In genomic region chr21:8427790-8428667, GRCh38 we compare ENCODE assay signal across 7 cellular contexts.
DNase-seq lines count a peak whose midpoint lies in the region; ATAC-seq, FAIRE-seq and TF ChIP-seq lines count a peak whose summit lies in the region.
"Not testable (repeated sequence)": the region's sequence is repeated elsewhere in the genome, so short reads cannot be mapped to it uniquely, and the experiment has no call there.

No MANE protein-coding gene starts in this region.

- intact Hi-C loops in IMR-90 (cut with micrococcal nuclease); K562 (cut with micrococcal nuclease); mucosa of descending colon (cut with DNase I, micrococcal nuclease): not testable (repeated sequence)

- H3K23ac ChIP-seq in IMR-90 (ENCODE audit: low read depth, low read length): not testable (repeated sequence)

- not testable (repeated sequence) for BruUV-seq in IMR-90 (replicated peaks; lab: Mats Ljungman, UMichigan); K562 (replicated peaks; lab: Mats Ljungman, UMichigan)

- not testable (repeated sequence) for H3K9ac ChIP-seq in IMR-90 (ENCODE audit: low read depth, low read length); K562 (ENCODE audit: insufficient read depth in 1 of 2, low read depth in 2 of 2, low read length in 2 of 2)

- WGBS in IMR-90 (ENCODE audit: extremely low coverage in 2 of 2, insufficient read length in 1 of 2), 2 experiments: no CpG with 5 or more reads among the region's 47 CpGs
- no CpG with 5 or more reads among the region's 47 CpGs for WGBS in K562 (ENCODE audit: insufficient coverage, low coverage, missing lambda C conversion rate)

- H3K9me1 ChIP-seq in IMR-90 (ENCODE audit: insufficient read depth, low read length); K562 (ENCODE audit: control insufficient read depth, insufficient read depth, low read length): not testable (repeated sequence)

- not testable (repeated sequence) for TF ChIP-seq EP300 in K562 (IDR thresholded peaks at IDR 0.05; ENCODE audit: low read length)

- H2BK5ac ChIP-seq in IMR-90 (ENCODE audit: low read depth, low read length, poor library complexity, severe bottlenecking): not testable (repeated sequence)

- H3K4me3 ChIP-seq in IMR-90 (ENCODE audit: insufficient read depth, low read depth, low read length); K562; mucosa of descending colon: not testable (repeated sequence)

- not testable (repeated sequence) for H3K27ac ChIP-seq in IMR-90 (ENCODE audit: insufficient read depth, low read length); K562 (ENCODE audit: extremely low read depth, low read depth, low read length)

- in situ Hi-C loops in IMR-90 (cut with MboI; ENCODE audit: low sequenced_read_pairs); K562 (cut with MboI): not testable (repeated sequence)

- not testable (repeated sequence) for H3K27me3 ChIP-seq in IMR-90 (ENCODE audit: control insufficient read depth, insufficient read depth, low read length); K562 (ENCODE audit: control insufficient read depth in 2 of 2, insufficient read depth in 2 of 2, low read length in 2 of 2)

- H2AFZ ChIP-seq in IMR-90 (replicated peaks; ENCODE audit: low read length, poor library complexity); K562 (ENCODE audit: low read depth, low read length): not testable (repeated sequence)

- H3K56ac ChIP-seq in IMR-90 (ENCODE audit: extremely low read depth, insufficient read depth, low read length): not testable (repeated sequence)

- H4K5ac ChIP-seq in IMR-90 (ENCODE audit: low read depth, low read length): not testable (repeated sequence)

- not testable (repeated sequence) for H2AK9ac ChIP-seq in IMR-90 (replicated peaks; ENCODE audit: low read depth, low read length, poor library complexity)

- H2BK15ac ChIP-seq in IMR-90 (ENCODE audit: low read depth, low read length): not testable (repeated sequence)

- ATAC-seq in GM18870 (IDR thresholded peaks at IDR 0.05; ENCODE audit: unreplicated experiment): peak; percentile 39
- peak; percentile 41 for ATAC-seq in GM21381 (IDR thresholded peaks at IDR 0.05; ENCODE audit: unreplicated experiment)
- peak; percentile 37 for ATAC-seq in HG02678 (IDR thresholded peaks at IDR 0.05; ENCODE audit: unreplicated experiment)
- ATAC-seq in HG03103 (IDR thresholded peaks at IDR 0.05; ENCODE audit: low read depth, unreplicated experiment): peak; percentile 32
- peak; percentile 48 for ATAC-seq in IMR-90 (ENCODE audit: low read depth)
- ATAC-seq in K562: peak; percentile 86
- ATAC-seq in mucosa of descending colon: peak; percentile 67

- TF ChIP-seq CTCF in IMR-90 (conservative IDR thresholded peaks at IDR 0.05; ENCODE audit: low read depth, low read length); K562 (IDR thresholded peaks at IDR 0.05 in 2 of 3, conservative IDR thresholded peaks at IDR 0.05 in 1 of 3; ENCODE audit: insufficient read depth in 2 of 3, low read depth in 1 of 3, low read length in 3 of 3); mucosa of descending colon (IDR thresholded peaks at IDR 0.05): not testable (repeated sequence)

- not testable (repeated sequence) for H3K4me1 ChIP-seq in IMR-90 (ENCODE audit: control insufficient read depth, insufficient read depth, low read length); K562 (replicated peaks in 1 of 2; ENCODE audit: control insufficient read depth in 2 of 2, insufficient read depth in 2 of 2, low read length in 2 of 2); mucosa of descending colon (ENCODE audit: low read depth)

- not testable (repeated sequence) for H2BK20ac ChIP-seq in IMR-90 (ENCODE audit: low read depth, low read length)

- H3K9me3 ChIP-seq in IMR-90 (ENCODE audit: control insufficient read depth, insufficient read depth, low read length); K562 (replicated peaks; ENCODE audit: control insufficient read depth, insufficient read depth, low read depth, low read length); mucosa of descending colon: not testable (repeated sequence)

- H3K79me2 ChIP-seq in K562 (ENCODE audit: control insufficient read depth, insufficient read depth, low read length): not testable (repeated sequence)

- H2AK5ac ChIP-seq in IMR-90 (ENCODE audit: low read depth, low read length): not testable (repeated sequence)

- H4K20me1 ChIP-seq in IMR-90 (ENCODE audit: insufficient read depth, low read length); K562 (replicated peaks; ENCODE audit: control insufficient read depth, insufficient read depth, low read length): not testable (repeated sequence)

- DNase-seq in IMR-90; K562 (ENCODE audit: extremely low read depth in 1 of 4, low spot score in 3 of 4); mucosa of descending colon: not testable (repeated sequence)

- FAIRE-seq in K562 (lab: Jason Lieb, UNC): not testable (repeated sequence)

- dilution Hi-C loops in IMR-90 (cut with HindIII; ENCODE audit: low sequenced_read_pairs, unreplicated experiment): not testable (repeated sequence)

- CTCF ChIA-PET in IMR-90 (lab: Yijun Ruan, JAX); K562 (lab: Yijun Ruan, JAX; ENCODE audit: low intra/inter-chr PET ratio): not testable (repeated sequence)

- H3K4me2 ChIP-seq in IMR-90 (ENCODE audit: low read depth, low read length); K562 (ENCODE audit: insufficient read depth, low read length): not testable (repeated sequence)

- not testable (repeated sequence) for H3K79me1 ChIP-seq in IMR-90 (ENCODE audit: low read depth in 1 of 2, low read length in 2 of 2)

- not testable (repeated sequence) for H4K8ac ChIP-seq in IMR-90 (ENCODE audit: low read depth in 2 of 2, low read length in 2 of 2)

- POLR2A ChIA-PET in IMR-90 (lab: Charles Lee; ENCODE audit: unreplicated experiment); K562 (lab: Yijun Ruan, JAX): not testable (repeated sequence)

- not testable (repeated sequence) for H3K18ac ChIP-seq in IMR-90 (ENCODE audit: low read depth, low read length)

- not testable (repeated sequence) for H3K4ac ChIP-seq in IMR-90 (ENCODE audit: low read depth, low read length)

- not testable (repeated sequence) for H3K36me3 ChIP-seq in IMR-90 (ENCODE audit: control insufficient read depth, insufficient read depth, low read length); K562 (ENCODE audit: control insufficient read depth, insufficient read depth, low read length); mucosa of descending colon (ENCODE audit: low read depth)

- not testable (repeated sequence) for TF ChIP-seq POLR2A in IMR-90 (IDR thresholded peaks at IDR 0.05; ENCODE audit: low read depth, low read length); K562 (conservative IDR thresholded peaks at IDR 0.05)

- H2BK120ac ChIP-seq in IMR-90 (ENCODE audit: low read depth, low read length): not testable (repeated sequence)

- H4K91ac ChIP-seq in IMR-90 (ENCODE audit: insufficient read depth, low read depth, low read length): not testable (repeated sequence)

- H3K14ac ChIP-seq in IMR-90 (replicated peaks; ENCODE audit: low read depth, low read length): not testable (repeated sequence)

- not testable (repeated sequence) for TF ChIP-seq RAD21 in IMR-90 (IDR thresholded peaks at IDR 0.05; ENCODE audit: low read length); K562 (CRISPR knock-in tag; conservative IDR thresholded peaks at IDR 0.05 in 1 of 2, IDR thresholded peaks at IDR 0.05 in 1 of 2)

Comparison
In these comparisons a context has a peak if more than half of its experiments do, and no peak if none do; other contexts are left out.
1. ATAC-seq: peak in every context shown above with its lines; median percentile 86 in K562; 67 in mucosa of descending colon; 48 in IMR-90; 41 in GM21381; 39 in GM18870; 37 in HG02678; 32 in HG03103.